Comparison of ENCODE assay signal across 1 cellular context in the genomic region with DNA sequence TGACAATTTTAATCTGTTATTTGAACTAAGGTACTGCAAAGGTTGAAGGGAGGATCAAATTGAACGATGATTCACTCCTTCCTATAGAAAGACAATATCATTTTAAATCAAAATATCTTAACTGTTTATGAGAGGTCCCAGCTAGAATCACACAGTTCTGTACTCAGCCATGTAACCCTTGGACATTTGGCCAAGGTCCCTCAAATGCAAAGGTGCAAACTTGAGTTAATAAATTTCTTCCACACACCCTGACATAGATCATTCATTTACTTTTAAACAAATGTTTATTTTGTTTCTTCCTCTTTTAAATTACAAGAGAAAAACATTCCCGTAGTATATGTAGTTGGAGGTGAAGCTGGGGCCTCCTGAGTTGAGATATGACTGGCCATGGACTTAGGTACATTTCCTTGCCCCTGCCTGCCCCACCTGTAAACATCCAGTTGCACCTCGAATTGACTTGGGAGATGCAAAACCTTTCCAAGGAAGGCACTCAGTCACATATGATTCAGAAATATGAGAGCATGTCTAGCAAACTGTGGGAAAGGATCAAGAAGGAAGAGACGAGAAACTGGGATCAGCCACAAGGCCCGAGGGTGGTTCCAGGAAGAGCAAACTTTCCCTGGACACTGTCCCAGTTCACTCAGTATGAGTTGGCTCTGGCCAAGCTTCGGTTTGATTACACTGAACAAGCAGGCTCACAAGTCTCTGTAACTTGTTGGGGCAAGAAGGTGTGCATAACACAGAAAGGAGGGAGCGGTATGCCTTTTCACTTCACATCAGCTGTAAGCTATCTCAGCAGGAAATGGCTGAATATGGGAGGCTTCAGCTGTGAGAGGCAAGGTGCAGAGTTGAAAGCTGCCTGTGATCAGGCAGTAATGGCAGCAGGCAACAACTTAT.
TF ChIP-seq lines count a peak whose summit lies in the region.

No MANE protein-coding gene starts in this region.

TF ChIP-seq in HepG2, 621 proteins besides CTCF, POLR2A, EP300 and RAD21 (continued from another document and continues in another):
- TF ChIP-seq, protein P1, sequence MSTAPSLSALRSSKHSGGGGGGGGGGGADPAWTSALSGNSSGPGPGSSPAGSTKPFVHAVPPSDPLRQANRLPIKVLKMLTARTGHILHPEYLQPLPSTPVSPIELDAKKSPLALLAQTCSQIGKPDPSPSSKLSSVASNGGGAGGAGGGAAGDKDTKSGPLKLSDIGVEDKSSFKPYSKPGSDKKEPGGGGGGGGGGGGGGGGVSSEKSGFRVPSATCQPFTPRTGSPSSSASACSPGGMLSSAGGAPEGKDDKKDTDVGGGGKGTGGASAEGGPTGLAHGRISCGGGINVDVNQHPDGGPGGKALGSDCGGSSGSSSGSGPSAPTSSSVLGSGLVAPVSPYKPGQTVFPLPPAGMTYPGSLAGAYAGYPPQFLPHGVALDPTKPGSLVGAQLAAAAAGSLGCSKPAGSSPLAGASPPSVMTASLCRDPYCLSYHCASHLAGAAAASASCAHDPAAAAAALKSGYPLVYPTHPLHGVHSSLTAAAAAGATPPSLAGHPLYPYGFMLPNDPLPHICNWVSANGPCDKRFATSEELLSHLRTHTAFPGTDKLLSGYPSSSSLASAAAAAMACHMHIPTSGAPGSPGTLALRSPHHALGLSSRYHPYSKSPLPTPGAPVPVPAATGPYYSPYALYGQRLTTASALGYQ (CRISPR knock-in tag; IDR thresholded peaks at IDR 0.05): no peak
- TF ChIP-seq FOXO1 (CRISPR knock-in tag; IDR thresholded peaks at IDR 0.05) (peak; percentile 9; the same call in 1 of the 2 replicates), CENPX (CRISPR knock-in tag; IDR thresholded peaks at IDR 0.05) (no peak), ZNF282 (IDR thresholded peaks at IDR 0.05; ENCODE audit: partially characterized antibody) (no peak), AKAP8 (CRISPR knock-in tag; IDR thresholded peaks at IDR 0.05) (no peak), IRF2 (CRISPR knock-in tag; IDR thresholded peaks at IDR 0.05) (0 out of 2 replicates have a peak, but pooled peaks have one; percentile 10), GATA4 (IDR thresholded peaks at IDR 0.05; ENCODE audit: borderline replicate concordance, low read depth) (no peak), SIX4 (CRISPR knock-in tag; IDR thresholded peaks at IDR 0.05) (no peak), SOX6 (IDR thresholded peaks at IDR 0.05) (no peak), SOX6 (CRISPR knock-in tag; IDR thresholded peaks at IDR 0.05) (peak; percentile 59), ZNF136 (CRISPR knock-in tag; IDR thresholded peaks at IDR 0.05; ENCODE audit: low read depth) (no peak), TRIM24 (CRISPR knock-in tag; IDR thresholded peaks at IDR 0.05) (no peak), ZNF850 (CRISPR knock-in tag; conservative IDR thresholded peaks at IDR 0.05) (no peak), ZNF703 (CRISPR knock-in tag; IDR thresholded peaks at IDR 0.05; ENCODE audit: borderline replicate concordance) (no peak), MTA3 (CRISPR knock-in tag; IDR thresholded peaks at IDR 0.05) (no peak), XBP1 (CRISPR knock-in tag; IDR thresholded peaks at IDR 0.05) (no peak), KLF12 (CRISPR knock-in tag; IDR thresholded peaks at IDR 0.05; ENCODE audit: borderline replicate concordance) (0 out of 2 replicates have a peak, but pooled peaks have one; percentile 50), REPIN1 (CRISPR knock-in tag; IDR thresholded peaks at IDR 0.05; ENCODE audit: borderline replicate concordance, low read depth) (0 out of 2 replicates have a peak, but pooled peaks have one; percentile 34), ZNF333 (CRISPR knock-in tag; IDR thresholded peaks at IDR 0.05; ENCODE audit: borderline replicate concordance) (no peak), ZNF143 (CRISPR knock-in tag; IDR thresholded peaks at IDR 0.05) (no peak), CEBPG (CRISPR knock-in tag; IDR thresholded peaks at IDR 0.05) (no peak), EED (CRISPR knock-in tag; IDR thresholded peaks at IDR 0.05) (no peak), FOXK2 (IDR thresholded peaks at IDR 0.05) (no peak), BCL6 (CRISPR knock-in tag; IDR thresholded peaks at IDR 0.05) (no peak), ZBTB21 (CRISPR knock-in tag; IDR thresholded peaks at IDR 0.05) (no peak), CREM (IDR thresholded peaks at IDR 0.05) (no peak), CREM (CRISPR knock-in tag; IDR thresholded peaks at IDR 0.05) (no peak), ZNF3 (CRISPR knock-in tag; IDR thresholded peaks at IDR 0.05) (no peak), ZNF605 (CRISPR knock-in tag; IDR thresholded peaks at IDR 0.05) (no peak; the same call in 1 of the 2 replicates), WIZ (CRISPR knock-in tag; IDR thresholded peaks at IDR 0.05) (no peak), FOXA3 (CRISPR knock-in tag; IDR thresholded peaks at IDR 0.05) (no peak; the same call in 1 of the 2 replicates), TCF7L2 (IDR thresholded peaks at IDR 0.05; ENCODE audit: low read depth, low read length) (no peak), CBX2 (IDR thresholded peaks at IDR 0.05; ENCODE audit: low read depth, low read length) (no peak), CBX2 (CRISPR knock-in tag; IDR thresholded peaks at IDR 0.05; ENCODE audit: low read depth) (no peak), ZNF326 (CRISPR knock-in tag; IDR thresholded peaks at IDR 0.05; ENCODE audit: borderline replicate concordance) (no peak)
- TF ChIP-seq, protein P2, sequence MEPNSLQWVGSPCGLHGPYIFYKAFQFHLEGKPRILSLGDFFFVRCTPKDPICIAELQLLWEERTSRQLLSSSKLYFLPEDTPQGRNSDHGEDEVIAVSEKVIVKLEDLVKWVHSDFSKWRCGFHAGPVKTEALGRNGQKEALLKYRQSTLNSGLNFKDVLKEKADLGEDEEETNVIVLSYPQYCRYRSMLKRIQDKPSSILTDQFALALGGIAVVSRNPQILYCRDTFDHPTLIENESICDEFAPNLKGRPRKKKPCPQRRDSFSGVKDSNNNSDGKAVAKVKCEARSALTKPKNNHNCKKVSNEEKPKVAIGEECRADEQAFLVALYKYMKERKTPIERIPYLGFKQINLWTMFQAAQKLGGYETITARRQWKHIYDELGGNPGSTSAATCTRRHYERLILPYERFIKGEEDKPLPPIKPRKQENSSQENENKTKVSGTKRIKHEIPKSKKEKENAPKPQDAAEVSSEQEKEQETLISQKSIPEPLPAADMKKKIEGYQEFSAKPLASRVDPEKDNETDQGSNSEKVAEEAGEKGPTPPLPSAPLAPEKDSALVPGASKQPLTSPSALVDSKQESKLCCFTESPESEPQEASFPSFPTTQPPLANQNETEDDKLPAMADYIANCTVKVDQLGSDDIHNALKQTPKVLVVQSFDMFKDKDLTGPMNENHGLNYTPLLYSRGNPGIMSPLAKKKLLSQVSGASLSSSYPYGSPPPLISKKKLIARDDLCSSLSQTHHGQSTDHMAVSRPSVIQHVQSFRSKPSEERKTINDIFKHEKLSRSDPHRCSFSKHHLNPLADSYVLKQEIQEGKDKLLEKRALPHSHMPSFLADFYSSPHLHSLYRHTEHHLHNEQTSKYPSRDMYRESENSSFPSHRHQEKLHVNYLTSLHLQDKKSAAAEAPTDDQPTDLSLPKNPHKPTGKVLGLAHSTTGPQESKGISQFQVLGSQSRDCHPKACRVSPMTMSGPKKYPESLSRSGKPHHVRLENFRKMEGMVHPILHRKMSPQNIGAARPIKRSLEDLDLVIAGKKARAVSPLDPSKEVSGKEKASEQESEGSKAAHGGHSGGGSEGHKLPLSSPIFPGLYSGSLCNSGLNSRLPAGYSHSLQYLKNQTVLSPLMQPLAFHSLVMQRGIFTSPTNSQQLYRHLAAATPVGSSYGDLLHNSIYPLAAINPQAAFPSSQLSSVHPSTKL (CRISPR knock-in tag; IDR thresholded peaks at IDR 0.05): peak; percentile 39; the same call in 1 of the 2 replicates
- TF ChIP-seq, protein P3, sequence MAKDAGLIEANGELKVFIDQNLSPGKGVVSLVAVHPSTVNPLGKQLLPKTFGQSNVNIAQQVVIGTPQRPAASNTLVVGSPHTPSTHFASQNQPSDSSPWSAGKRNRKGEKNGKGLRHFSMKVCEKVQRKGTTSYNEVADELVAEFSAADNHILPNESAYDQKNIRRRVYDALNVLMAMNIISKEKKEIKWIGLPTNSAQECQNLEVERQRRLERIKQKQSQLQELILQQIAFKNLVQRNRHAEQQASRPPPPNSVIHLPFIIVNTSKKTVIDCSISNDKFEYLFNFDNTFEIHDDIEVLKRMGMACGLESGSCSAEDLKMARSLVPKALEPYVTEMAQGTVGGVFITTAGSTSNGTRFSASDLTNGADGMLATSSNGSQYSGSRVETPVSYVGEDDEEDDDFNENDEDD (CRISPR knock-in tag; IDR thresholded peaks at IDR 0.05; ENCODE audit: borderline replicate concordance): no peak
- TF ChIP-seq, protein P4, sequence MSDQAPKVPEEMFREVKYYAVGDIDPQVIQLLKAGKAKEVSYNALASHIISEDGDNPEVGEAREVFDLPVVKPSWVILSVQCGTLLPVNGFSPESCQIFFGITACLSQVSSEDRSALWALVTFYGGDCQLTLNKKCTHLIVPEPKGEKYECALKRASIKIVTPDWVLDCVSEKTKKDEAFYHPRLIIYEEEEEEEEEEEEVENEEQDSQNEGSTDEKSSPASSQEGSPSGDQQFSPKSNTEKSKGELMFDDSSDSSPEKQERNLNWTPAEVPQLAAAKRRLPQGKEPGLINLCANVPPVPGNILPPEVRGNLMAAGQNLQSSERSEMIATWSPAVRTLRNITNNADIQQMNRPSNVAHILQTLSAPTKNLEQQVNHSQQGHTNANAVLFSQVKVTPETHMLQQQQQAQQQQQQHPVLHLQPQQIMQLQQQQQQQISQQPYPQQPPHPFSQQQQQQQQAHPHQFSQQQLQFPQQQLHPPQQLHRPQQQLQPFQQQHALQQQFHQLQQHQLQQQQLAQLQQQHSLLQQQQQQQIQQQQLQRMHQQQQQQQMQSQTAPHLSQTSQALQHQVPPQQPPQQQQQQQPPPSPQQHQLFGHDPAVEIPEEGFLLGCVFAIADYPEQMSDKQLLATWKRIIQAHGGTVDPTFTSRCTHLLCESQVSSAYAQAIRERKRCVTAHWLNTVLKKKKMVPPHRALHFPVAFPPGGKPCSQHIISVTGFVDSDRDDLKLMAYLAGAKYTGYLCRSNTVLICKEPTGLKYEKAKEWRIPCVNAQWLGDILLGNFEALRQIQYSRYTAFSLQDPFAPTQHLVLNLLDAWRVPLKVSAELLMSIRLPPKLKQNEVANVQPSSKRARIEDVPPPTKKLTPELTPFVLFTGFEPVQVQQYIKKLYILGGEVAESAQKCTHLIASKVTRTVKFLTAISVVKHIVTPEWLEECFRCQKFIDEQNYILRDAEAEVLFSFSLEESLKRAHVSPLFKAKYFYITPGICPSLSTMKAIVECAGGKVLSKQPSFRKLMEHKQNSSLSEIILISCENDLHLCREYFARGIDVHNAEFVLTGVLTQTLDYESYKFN (CRISPR knock-in tag; conservative IDR thresholded peaks at IDR 0.05): peak; percentile 81
- TF ChIP-seq, protein P5, sequence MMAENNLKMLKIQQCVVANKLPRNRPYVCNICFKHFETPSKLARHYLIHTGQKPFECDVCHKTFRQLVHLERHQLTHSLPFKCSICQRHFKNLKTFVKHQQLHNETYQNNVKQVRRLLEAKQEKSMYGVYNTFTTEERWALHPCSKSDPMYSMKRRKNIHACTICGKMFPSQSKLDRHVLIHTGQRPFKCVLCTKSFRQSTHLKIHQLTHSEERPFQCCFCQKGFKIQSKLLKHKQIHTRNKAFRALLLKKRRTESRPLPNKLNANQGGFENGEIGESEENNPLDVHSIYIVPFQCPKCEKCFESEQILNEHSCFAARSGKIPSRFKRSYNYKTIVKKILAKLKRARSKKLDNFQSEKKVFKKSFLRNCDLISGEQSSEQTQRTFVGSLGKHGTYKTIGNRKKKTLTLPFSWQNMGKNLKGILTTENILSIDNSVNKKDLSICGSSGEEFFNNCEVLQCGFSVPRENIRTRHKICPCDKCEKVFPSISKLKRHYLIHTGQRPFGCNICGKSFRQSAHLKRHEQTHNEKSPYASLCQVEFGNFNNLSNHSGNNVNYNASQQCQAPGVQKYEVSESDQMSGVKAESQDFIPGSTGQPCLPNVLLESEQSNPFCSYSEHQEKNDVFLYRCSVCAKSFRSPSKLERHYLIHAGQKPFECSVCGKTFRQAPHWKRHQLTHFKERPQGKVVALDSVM (CRISPR knock-in tag; IDR thresholded peaks at IDR 0.05): no peak
- TF ChIP-seq, protein P6, sequence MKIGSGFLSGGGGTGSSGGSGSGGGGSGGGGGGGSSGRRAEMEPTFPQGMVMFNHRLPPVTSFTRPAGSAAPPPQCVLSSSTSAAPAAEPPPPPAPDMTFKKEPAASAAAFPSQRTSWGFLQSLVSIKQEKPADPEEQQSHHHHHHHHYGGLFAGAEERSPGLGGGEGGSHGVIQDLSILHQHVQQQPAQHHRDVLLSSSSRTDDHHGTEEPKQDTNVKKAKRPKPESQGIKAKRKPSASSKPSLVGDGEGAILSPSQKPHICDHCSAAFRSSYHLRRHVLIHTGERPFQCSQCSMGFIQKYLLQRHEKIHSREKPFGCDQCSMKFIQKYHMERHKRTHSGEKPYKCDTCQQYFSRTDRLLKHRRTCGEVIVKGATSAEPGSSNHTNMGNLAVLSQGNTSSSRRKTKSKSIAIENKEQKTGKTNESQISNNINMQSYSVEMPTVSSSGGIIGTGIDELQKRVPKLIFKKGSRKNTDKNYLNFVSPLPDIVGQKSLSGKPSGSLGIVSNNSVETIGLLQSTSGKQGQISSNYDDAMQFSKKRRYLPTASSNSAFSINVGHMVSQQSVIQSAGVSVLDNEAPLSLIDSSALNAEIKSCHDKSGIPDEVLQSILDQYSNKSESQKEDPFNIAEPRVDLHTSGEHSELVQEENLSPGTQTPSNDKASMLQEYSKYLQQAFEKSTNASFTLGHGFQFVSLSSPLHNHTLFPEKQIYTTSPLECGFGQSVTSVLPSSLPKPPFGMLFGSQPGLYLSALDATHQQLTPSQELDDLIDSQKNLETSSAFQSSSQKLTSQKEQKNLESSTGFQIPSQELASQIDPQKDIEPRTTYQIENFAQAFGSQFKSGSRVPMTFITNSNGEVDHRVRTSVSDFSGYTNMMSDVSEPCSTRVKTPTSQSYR (CRISPR knock-in tag; IDR thresholded peaks at IDR 0.05; ENCODE audit: borderline replicate concordance): no peak
- TF ChIP-seq, protein P7, sequence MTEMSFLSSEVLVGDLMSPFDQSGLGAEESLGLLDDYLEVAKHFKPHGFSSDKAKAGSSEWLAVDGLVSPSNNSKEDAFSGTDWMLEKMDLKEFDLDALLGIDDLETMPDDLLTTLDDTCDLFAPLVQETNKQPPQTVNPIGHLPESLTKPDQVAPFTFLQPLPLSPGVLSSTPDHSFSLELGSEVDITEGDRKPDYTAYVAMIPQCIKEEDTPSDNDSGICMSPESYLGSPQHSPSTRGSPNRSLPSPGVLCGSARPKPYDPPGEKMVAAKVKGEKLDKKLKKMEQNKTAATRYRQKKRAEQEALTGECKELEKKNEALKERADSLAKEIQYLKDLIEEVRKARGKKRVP (CRISPR knock-in tag; IDR thresholded peaks at IDR 0.05): no peak
- TF ChIP-seq, protein P8, sequence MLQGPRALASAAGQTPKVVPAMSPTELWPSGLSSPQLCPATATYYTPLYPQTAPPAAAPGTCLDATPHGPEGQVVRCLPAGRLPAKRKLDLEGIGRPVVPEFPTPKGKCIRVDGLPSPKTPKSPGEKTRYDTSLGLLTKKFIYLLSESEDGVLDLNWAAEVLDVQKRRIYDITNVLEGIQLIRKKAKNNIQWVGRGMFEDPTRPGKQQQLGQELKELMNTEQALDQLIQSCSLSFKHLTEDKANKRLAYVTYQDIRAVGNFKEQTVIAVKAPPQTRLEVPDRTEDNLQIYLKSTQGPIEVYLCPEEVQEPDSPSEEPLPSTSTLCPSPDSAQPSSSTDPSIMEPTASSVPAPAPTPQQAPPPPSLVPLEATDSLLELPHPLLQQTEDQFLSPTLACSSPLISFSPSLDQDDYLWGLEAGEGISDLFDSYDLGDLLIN (CRISPR knock-in tag; IDR thresholded peaks at IDR 0.05; ENCODE audit: borderline replicate concordance): no peak; the same call in 1 of the 2 replicates
